In the genomic region with DNA sequence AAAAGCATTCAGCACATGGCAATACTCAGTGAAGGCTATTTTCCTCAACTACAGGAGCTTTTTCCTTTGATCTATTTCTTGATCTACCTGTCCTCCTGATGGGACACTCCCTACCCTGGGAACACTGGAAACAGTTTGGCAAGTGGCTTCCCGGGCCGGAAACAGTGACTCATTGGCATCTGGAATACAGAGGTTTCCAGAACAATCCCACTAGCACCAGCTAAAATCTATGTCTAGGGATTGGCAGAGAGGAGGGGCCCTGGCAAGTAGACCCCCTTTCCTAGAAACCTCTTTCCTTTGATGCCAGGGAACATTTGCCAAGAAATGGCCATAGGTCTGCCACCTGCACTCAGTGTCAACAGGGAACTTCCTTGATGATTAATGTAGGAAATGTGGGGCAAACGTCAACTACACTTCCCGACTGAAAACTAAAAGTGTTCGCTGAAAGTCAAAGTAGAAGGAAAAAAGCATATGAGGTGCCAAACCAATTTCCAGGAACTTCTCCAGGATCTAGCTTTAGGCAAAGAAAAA, we compare ENCODE assay signal across 8 cellular contexts. TPM values are rescaled to one million over a fixed set of nuclear protein-coding genes. Genes with fewer than 3 reads are reported as not detected.
DNase-seq lines count a peak whose midpoint lies in the region; ATAC-seq and TF ChIP-seq lines count a peak whose summit lies in the region.

No MANE protein-coding gene starts in this region.

- intact Hi-C loops in activated CD4-positive, alpha-beta memory T cell treated with anti-CD3 and anti-CD28 coated beads for 36 hours (cut with micrococcal nuclease), result no loop called here
- intact Hi-C loops in CD8-positive, alpha-beta T cell (cut with DNase I, micrococcal nuclease), result no loop called here

- H3K4me1 ChIP-seq in esophagus (ENCODE audit: control insufficient read depth in 2 of 2, insufficient read depth in 2 of 2, low read length in 1 of 2), result peaks cover 0 to 14% of the 10 kb centered on the region in 2 donors
- peaks cover 6% of the 10 kb centered on the region for H3K4me1 ChIP-seq in CD8-positive, alpha-beta T cell (ENCODE audit: insufficient read depth, low read length)

- peaks cover 11% of the 10 kb centered on the region for H3K4me1 Mint-ChIP-seq in activated CD4-positive, alpha-beta memory T cell treated with anti-CD3 and anti-CD28 coated beads for 36 hours (ENCODE audit: low read depth)
- H3K4me1 Mint-ChIP-seq in CD8-positive, alpha-beta T cell (ENCODE audit: low read depth), result peaks cover 11% of the 10 kb centered on the region

- no peak for TF ChIP-seq CTCF in CD8-positive, alpha-beta T cell (IDR thresholded peaks at IDR 0.05)

- H3K27me3 Mint-ChIP-seq in activated CD4-positive, alpha-beta memory T cell treated with anti-CD3 and anti-CD28 coated beads for 36 hours, result no peaks in the 10 kb centered on the region
- no peaks in the 10 kb centered on the region for H3K27me3 Mint-ChIP-seq in CD8-positive, alpha-beta T cell (ENCODE audit: low read depth)

- no peaks in the 10 kb centered on the region for H3K36me3 Mint-ChIP-seq in activated CD4-positive, alpha-beta memory T cell treated with anti-CD3 and anti-CD28 coated beads for 36 hours
- no peaks in the 10 kb centered on the region for H3K36me3 Mint-ChIP-seq in CD8-positive, alpha-beta T cell

- no peaks in the 10 kb centered on the region for H3K9me3 ChIP-seq in esophagus (ENCODE audit: control insufficient read depth in 2 of 2, insufficient read depth in 1 of 2, low read depth in 1 of 2, low read length in 1 of 2)
- no peaks in the 10 kb centered on the region for H3K9me3 ChIP-seq in CD8-positive, alpha-beta T cell (ENCODE audit: low read length)

- no peaks in the 10 kb centered on the region for H3K27me3 ChIP-seq in esophagus (ENCODE audit: control insufficient read depth in 1 of 2, insufficient read depth in 2 of 2, low read length in 2 of 2)
- no peaks in the 10 kb centered on the region for H3K27me3 ChIP-seq in CD8-positive, alpha-beta T cell (ENCODE audit: insufficient read depth, low read length)

- no peak overlapping the region for H3K27ac Mint-ChIP-seq in activated CD4-positive, alpha-beta memory T cell treated with anti-CD3 and anti-CD28 coated beads for 36 hours
- no peak overlapping the region for H3K27ac Mint-ChIP-seq in CD8-positive, alpha-beta T cell

- H3K36me3 ChIP-seq in esophagus (ENCODE audit: control insufficient read depth in 2 of 2, insufficient read depth in 2 of 2, low read length in 1 of 2), result no peaks in the 10 kb centered on the region
- H3K36me3 ChIP-seq in CD8-positive, alpha-beta T cell (ENCODE audit: insufficient read depth, low read length), result no peaks in the 10 kb centered on the region

- POLR2A ChIA-PET in activated CD4-positive, alpha-beta memory T cell treated with anti-CD3 and anti-CD28 coated beads for 36 hours (lab: Charles Lee), result no interaction called here
- POLR2A ChIA-PET in CD8-positive, alpha-beta T cell (lab: Charles Lee), result no interaction called here

- H3K9me3 Mint-ChIP-seq in activated CD4-positive, alpha-beta memory T cell treated with anti-CD3 and anti-CD28 coated beads for 36 hours, result no peaks in the 10 kb centered on the region
- no peaks in the 10 kb centered on the region for H3K9me3 Mint-ChIP-seq in CD8-positive, alpha-beta T cell

- no peak overlapping the region for H3K4me3 Mint-ChIP-seq in activated CD4-positive, alpha-beta memory T cell treated with anti-CD3 and anti-CD28 coated beads for 36 hours
- H3K4me3 Mint-ChIP-seq in CD8-positive, alpha-beta T cell, result no peak overlapping the region

- CTCF ChIA-PET in activated CD4-positive, alpha-beta memory T cell treated with anti-CD3 and anti-CD28 coated beads for 36 hours (lab: Charles Lee), result interaction anchor here (0.5 kb wide), 1 partner anchor 40 kb away, joined by 3 read pairs; no protein-coding TSS in a partner anchor
- CTCF ChIA-PET in CD8-positive, alpha-beta T cell (lab: Charles Lee), result no interaction called here

- DNase-seq in AG20443 (ENCODE audit: low spot score) (peak; percentile 45), NCI-H69 (lab: John Stamatoyannopoulos, UW) (peak; percentile 1), pons (ENCODE audit: low spot score) (peak; percentile 54), hepatic stellate cell (ENCODE audit: low spot score) (no peak)
- DNase-seq in activated CD4-positive, alpha-beta memory T cell treated with anti-CD3 and anti-CD28 coated beads for 36 hours, result no peak
- no peak for DNase-seq in CD8-positive, alpha-beta T cell

- peak overlapping the region; percentile 95 to 99 for H3K27ac ChIP-seq in esophagus (ENCODE audit: low read depth in 2 of 2, low read length in 1 of 2)
- no peak overlapping the region for H3K27ac ChIP-seq in CD8-positive, alpha-beta T cell (ENCODE audit: low read depth, low read length)

- ATAC-seq in HG02973 (IDR thresholded peaks at IDR 0.05; ENCODE audit: unreplicated experiment), result no peak
- no peak for ATAC-seq in CD8-positive, alpha-beta T cell

- peak overlapping the region; percentile 71 to 87 for H3K4me3 ChIP-seq in esophagus (ENCODE audit: low read depth in 1 of 2, low read length in 2 of 2)
- H3K4me3 ChIP-seq in CD8-positive, alpha-beta T cell (ENCODE audit: low read depth, low read length), result no peak overlapping the region

- whole genome bisulfite sequencing in esophagus, 2 donors, result 13 to 17% methylated on average over 5 of the region's 5 CpGs

RNA-seq across cellular contexts. Expression of a gene that starts 30.4 kb away (rescaled TPM):
- 10 to 100 TPM in 1 of 2 donors, 1 to 10 TPM in 1; 9.1 to 13.9 TPM for polyA plus RNA-seq in esophagus
- 1 to 10 TPM; 1.0 to 1.1 TPM for total RNA-seq in activated CD4-positive, alpha-beta memory T cell treated with anti-CD3 and anti-CD28 coated beads for 36 hours
- not detected for total RNA-seq in CD8-positive, alpha-beta T cell

RNA-seq across cellular contexts. Expression of a gene that starts 34.2 kb away (rescaled TPM):
- 100 to 1,000 TPM in 1 of 2 donors, 10 to 100 TPM in 1; 72.2 to 140 TPM for polyA plus RNA-seq in esophagus
- 10 to 100 TPM; 13.7 to 15.0 TPM for total RNA-seq in activated CD4-positive, alpha-beta memory T cell treated with anti-CD3 and anti-CD28 coated beads for 36 hours
- total RNA-seq in CD8-positive, alpha-beta T cell, result 1 to 10 TPM; 3.3 to 3.5 TPM

RNA-seq across cellular contexts. Expression of a gene that starts 49.6 kb away (rescaled TPM):
- polyA plus RNA-seq in esophagus, result 1 to 10 TPM; 5.4 to 5.8 TPM
- 10 to 100 TPM; 22.9 to 24.5 TPM for total RNA-seq in activated CD4-positive, alpha-beta memory T cell treated with anti-CD3 and anti-CD28 coated beads for 36 hours
- 10 to 100 TPM; 21.0 to 23.3 TPM for total RNA-seq in CD8-positive, alpha-beta T cell

Comparison
In these comparisons a context has a peak if more than half of its experiments do, and no peak if none do; other contexts are left out.
1. DNase-seq: peak in AG20443 (single experiment), NCI-H69 (single experiment) and pons (single experiment); none in activated CD4-positive, alpha-beta memory T cell treated with anti-CD3 and anti-CD28 coated beads for 36 hours (single experiment), CD8-positive, alpha-beta T cell (0 of 7) and hepatic stellate cell (single experiment).